In genomic region chr6:43812850-43813584, GRCh38 we compare ENCODE assay signal across 11 cellular contexts. TPM values are rescaled to one million over a fixed set of nuclear protein-coding genes. Genes with fewer than 3 reads are reported as not detected.
A peak's percentile ranks its signal among the peaks of the same experiment; 100 is the strongest.
DNase-seq lines count a peak whose midpoint lies in the region; ATAC-seq and TF ChIP-seq lines count a peak whose summit lies in the region.
"Had no signal": no experiment of that assay in that cellular context is flagged by ENCODE, and none has a peak within 500 bp of the region (broad histone marks: within the 10 kb centered on the region; RNA-seq: fewer than 3 reads in every experiment).

No MANE protein-coding gene starts in this region.

- peaks cover 4% of the 10 kb centered on the region for H3K27me3 Mint-ChIP-seq in activated CD4-positive, alpha-beta T cell treated with anti-CD3 and anti-CD28 coated beads, Interleukin-2, amount 10 ng/mL, durations not matched to agents 7 days and 5 days

- in situ Hi-C loops in Panc1 (cut with HindIII; ENCODE audit: low pct_unique_long_range_greater_than_20kb, low sequenced_read_pairs): no loop called here

- CTCF ChIA-PET in activated CD4-positive, alpha-beta T cell treated with anti-CD3 and anti-CD28 coated beads, Interleukin-2, amount 10 ng/mL, durations not matched to agents 7 days and 5 days (lab: Charles Lee): no interaction called here
- CTCF ChIA-PET in Panc1 (lab: Charles Lee): no interaction called here

- no peaks in the 10 kb centered on the region for H3K9me3 Mint-ChIP-seq in activated CD4-positive, alpha-beta T cell treated with anti-CD3 and anti-CD28 coated beads, Interleukin-2, amount 10 ng/mL, durations not matched to agents 7 days and 5 days

- peak; percentile 15 for DNase-seq in activated CD4-positive, alpha-beta T cell treated with anti-CD3 and anti-CD28 coated beads, Interleukin-2, amount 10 ng/mL, durations not matched to agents 7 days and 5 days
- no peak for DNase-seq in activated CD4-positive, alpha-beta T cell treated with anti-CD3 and anti-CD28 coated beads, Interleukin-2, amount 50 U/mL, for 1 hour
- DNase-seq in Panc1 (ENCODE audit: low read depth, low spot score): no peak
- DNase-seq in iris pigment epithelial cell (ENCODE audit: low read depth): peak; percentile 31
- peak; percentile 17 for DNase-seq in stimulated activated naive CD8-positive, alpha-beta T cell treated with anti-CD3 and anti-CD28 coated beads, Interleukin-15, Interleukin-2, amounts not matched to agents 100 U/mL and 50 U/mL, for 24 hours
- no peak for DNase-seq in HuH-7.5 (ENCODE audit: low spot score)
- no peak for DNase-seq in hepatic stellate cell (ENCODE audit: low spot score)
- DNase-seq in stimulated activated naive CD4-positive, alpha-beta T cell (lab: John Stamatoyannopoulos, UW): no peak
- DNase-seq: NCI-H1092 treated with DMSO at 0.1 percent for 48 hours; stimulated activated CD4-positive, alpha-beta T cell treated with anti-CD3 and anti-CD28 coated beads, Interleukin-1b, Interleukin-23, amount 100 ng/mL, for 48 hours had no signal

- H3K9me3 ChIP-seq in Panc1 (ENCODE audit: control insufficient read depth, insufficient read depth, low read depth, low read length): no peaks in the 10 kb centered on the region
- H3K9me3 ChIP-seq: vagina had no signal

- H3K27me3 ChIP-seq in Panc1 (ENCODE audit: control insufficient read depth, insufficient read depth, low read length): no peaks in the 10 kb centered on the region
- H3K27me3 ChIP-seq: vagina had no signal

- no peak overlapping the region for H3K27ac ChIP-seq in Panc1 (ENCODE audit: low read length)
- H3K27ac ChIP-seq: vagina had no signal

- BruUV-seq in Panc1 (replicated peaks; lab: Mats Ljungman, UMichigan): no TSS peak

- H3K4me1 ChIP-seq in Panc1 (ENCODE audit: control insufficient read depth, insufficient read depth, low read length): no peaks in the 10 kb centered on the region
- H3K4me1 ChIP-seq: vagina had no signal

- H3K27ac Mint-ChIP-seq in activated CD4-positive, alpha-beta T cell treated with anti-CD3 and anti-CD28 coated beads, Interleukin-2, amount 10 ng/mL, durations not matched to agents 7 days and 5 days: no peak overlapping the region

- no peaks in the 10 kb centered on the region for H3K36me3 ChIP-seq in Panc1 (ENCODE audit: control insufficient read depth, insufficient read depth, low read length)
- H3K36me3 ChIP-seq: vagina had no signal

- 0 out of 2 replicates have a peak, but pooled peaks have one; percentile 39 for ATAC-seq in Panc1
- ATAC-seq in stimulated activated naive CD8-positive, alpha-beta T cell treated with anti-CD3 and anti-CD28 coated beads, Interleukin-15, Interleukin-2, amounts not matched to agents 100 U/mL and 50 U/mL, for 24 hours: peak; percentile 50

- POLR2A ChIA-PET in activated CD4-positive, alpha-beta T cell treated with anti-CD3 and anti-CD28 coated beads, Interleukin-2, amount 10 ng/mL, durations not matched to agents 7 days and 5 days (lab: Charles Lee): no interaction called here
- POLR2A ChIA-PET in Panc1 (lab: Charles Lee): no interaction called here

- no peak overlapping the region for H3K4me3 Mint-ChIP-seq in activated CD4-positive, alpha-beta T cell treated with anti-CD3 and anti-CD28 coated beads, Interleukin-2, amount 10 ng/mL, durations not matched to agents 7 days and 5 days

- intact Hi-C loops in Panc1 (cut with micrococcal nuclease; ENCODE audit: unreplicated experiment): no loop called here

- TF ChIP-seq CTCF in Panc1 (IDR thresholded peaks at IDR 0.05): no peak

- no peak overlapping the region for H3K4me3 ChIP-seq in Panc1 (ENCODE audit: low read depth in 2 of 2, low read length in 2 of 2)
- H3K4me3 ChIP-seq: vagina had no signal

- H3K4me1 Mint-ChIP-seq in activated CD4-positive, alpha-beta T cell treated with anti-CD3 and anti-CD28 coated beads, Interleukin-2, amount 10 ng/mL, durations not matched to agents 7 days and 5 days: peaks cover 9% of the 10 kb centered on the region

- no peaks in the 10 kb centered on the region for H3K36me3 Mint-ChIP-seq in activated CD4-positive, alpha-beta T cell treated with anti-CD3 and anti-CD28 coated beads, Interleukin-2, amount 10 ng/mL, durations not matched to agents 7 days and 5 days (ENCODE audit: low read depth)

RNA-seq across cellular contexts. Expression of gene VEGFA, which starts 43.0 kb away (rescaled TPM):
- 10 to 100 TPM; 23.7 to 25.8 TPM for total RNA-seq in activated CD4-positive, alpha-beta T cell treated with anti-CD3 and anti-CD28 coated beads, Interleukin-2, amount 10 ng/mL, durations not matched to agents 7 days and 5 days
- total RNA-seq in Panc1 (2021; ENCODE audit: unreplicated experiment): 98.7 TPM
- polyA plus RNA-seq in Panc1 (2012; ENCODE audit: insufficient read length): 118 TPM

Comparison
In these comparisons a context has a peak if more than half of its experiments do, and no peak if none do; other contexts are left out.
1. DNase-seq: peak in activated CD4-positive, alpha-beta T cell treated with anti-CD3 and anti-CD28 coated beads, Interleukin-2, amount 10 ng/mL, durations not matched to agents 7 days and 5 days (single experiment), iris pigment epithelial cell (single experiment) and stimulated activated naive CD8-positive, alpha-beta T cell treated with anti-CD3 and anti-CD28 coated beads, Interleukin-15, Interleukin-2, amounts not matched to agents 100 U/mL and 50 U/mL, for 24 hours (single experiment); none in activated CD4-positive, alpha-beta T cell treated with anti-CD3 and anti-CD28 coated beads, Interleukin-2, amount 50 U/mL, for 1 hour (single experiment), Panc1 (single experiment), HuH-7.5 (single experiment), hepatic stellate cell (single experiment) and stimulated activated naive CD4-positive, alpha-beta T cell (0 of 6).